In genomic region chr11:119196833-119197483, GRCh38 we compare ENCODE assay signal across 8 cellular contexts. TPM values are rescaled to one million over a fixed set of nuclear protein-coding genes. Genes with fewer than 3 reads are reported as not detected.
DNase-seq lines count a peak whose midpoint lies in the region; ATAC-seq and TF ChIP-seq lines count a peak whose summit lies in the region.

No MANE protein-coding gene starts in this region.

- no peak overlapping the region for H2BK20ac ChIP-seq in H9 (ENCODE audit: low read depth, low read length, poor library complexity, severe bottlenecking)

- peak; percentile 80 for DNase-seq in COR-L47 (lab: John Stamatoyannopoulos, UW)
- peak; percentile 73 for DNase-seq in H9
- peak; percentile 78 for DNase-seq in NCI-H187 treated with DMSO at 0.1 percent for 48 hours (lab: John Stamatoyannopoulos, UW)
- DNase-seq in T-helper 1 cell, result peak in 4 of 5 donors; percentile 42 to 78 (median 66)
- DNase-seq in amygdala (lab: John Stamatoyannopoulos, UW), result peak in 30 of 56 donors; percentile 4 to 77 (median 20)
- DNase-seq in left ventricle myocardium superior, result no peak
- DNase-seq in gastrocnemius medialis, result peak; percentile 50 to 66

- H4K91ac ChIP-seq in H9 (ENCODE audit: insufficient read length, low read depth, low read length), result no peak overlapping the region

- H3K27me3 Mint-ChIP-seq in H9 (ENCODE audit: low read depth), result no peaks in the 10 kb centered on the region; the same call in 1 of the 2 replicates

- in situ Hi-C loops in gastrocnemius medialis (cut with MboI; ENCODE audit: low sequenced_read_pairs in 4 of 4), result loop anchor here in 2 of 4 donors (10.0 kb wide), 3 partner anchors 52 to 138 kb away; partner anchors contain the start of genes ABCG4 (in 1 of the 2) and RNF26 (in 1 of the 2)

- H2BK12ac ChIP-seq in H9 (ENCODE audit: insufficient read length, low read depth, low read length), result no peak overlapping the region

- no peaks in the 10 kb centered on the region for H4K20me1 ChIP-seq in H9 (ENCODE audit: control insufficient read depth, insufficient read depth, insufficient read length)

- H3K23me2 ChIP-seq in H9 (ENCODE audit: insufficient read length, low read depth, low read length, poor library complexity, severe bottlenecking), result no peaks in the 10 kb centered on the region

- H4K5ac ChIP-seq in H9 (ENCODE audit: insufficient read length, low read depth, low read length), result no peak overlapping the region

- H3K79me1 ChIP-seq in H9 (ENCODE audit: insufficient read depth, low read depth, low read length, poor library complexity, severe bottlenecking), result no peaks in the 10 kb centered on the region

- H3K4me3 ChIP-seq in gastrocnemius medialis, result no peak overlapping the region

- no peak overlapping the region for H4K8ac ChIP-seq in H9 (replicated peaks; ENCODE audit: insufficient read length, low read depth, low read length)

- no peaks in the 10 kb centered on the region; a peak in 1 of 5 replicates for H3K9me3 Mint-ChIP-seq in H9

- TF ChIP-seq CTCF in H9 (conservative IDR thresholded peaks at IDR 0.05) (peak; percentile 90), gastrocnemius medialis (IDR thresholded peaks at IDR 0.05 in 4 of 5, conservative IDR thresholded peaks at IDR 0.05 in 1 of 5) (peak; percentile 75 to 85 (median 80))

- H3K27me3 ChIP-seq in H9 (ENCODE audit: insufficient read depth, low read length), result no peaks in the 10 kb centered on the region
- H3K27me3 ChIP-seq in gastrocnemius medialis, result no peaks in the 10 kb centered on the region

- intact Hi-C loops in left ventricle myocardium superior (cut with micrococcal nuclease), result no loop called here
- intact Hi-C loops in gastrocnemius medialis (cut with DNase I; ENCODE audit: low total_unique reads), result loop anchor here (1.0 to 5.0 kb wide), 5 partner anchors 29 to 102 kb away; partner anchors contain the start of genes C2CD2L, HINFP and NLRX1

- no peaks in the 10 kb centered on the region for H3K79me2 ChIP-seq in H9 (ENCODE audit: insufficient read depth, low read length)

- H2BK15ac ChIP-seq in H9 (ENCODE audit: low read depth, low read length), result no peak overlapping the region

- H3K9ac ChIP-seq in H9 (ENCODE audit: extremely low read depth, insufficient read length, low read length), result no peak overlapping the region

- H3K4me2 ChIP-seq in H9 (ENCODE audit: insufficient read depth, insufficient read length, low read length), result no peak overlapping the region

- no peak overlapping the region for H2BK120ac ChIP-seq in H9 (ENCODE audit: low read depth, low read length, poor library complexity, severe bottlenecking)

- H3K27ac ChIP-seq in H9 (ENCODE audit: insufficient read length, low read depth, low read length) (no peak overlapping the region), gastrocnemius medialis (no peak overlapping the region)

- H3K4ac ChIP-seq in H9 (ENCODE audit: low read depth, low read length), result no peak overlapping the region

- ATAC-seq in left ventricle myocardium superior (peak; percentile 89), gastrocnemius medialis (peak; percentile 99), GM19351 (IDR thresholded peaks at IDR 0.05; ENCODE audit: unreplicated experiment) (no peak)

- no peak for TF ChIP-seq POLR2A in gastrocnemius medialis (IDR thresholded peaks at IDR 0.05)

- peaks cover 21 to 34% of the 10 kb centered on the region in 2 experiments for H3K4me1 Mint-ChIP-seq in H9

- H3K4me3 Mint-ChIP-seq in H9, result no peak overlapping the region

- H2AFZ ChIP-seq in H9 (ENCODE audit: low read length), result no peak overlapping the region

- H3T11ph ChIP-seq in H9 (ENCODE audit: low read length), result no peak overlapping the region

- H3K36me3 ChIP-seq in gastrocnemius medialis, result no peaks in the 10 kb centered on the region

- no peak overlapping the region; a peak in 2 of 7 replicates for H3K27ac Mint-ChIP-seq in H9

- H3K14ac ChIP-seq in H9 (ENCODE audit: insufficient read depth, low read length), result no peak overlapping the region

- H3K9me3 ChIP-seq in H9 (ENCODE audit: control insufficient read depth, low read depth, low read length), result no peaks in the 10 kb centered on the region
- no peaks in the 10 kb centered on the region for H3K9me3 ChIP-seq in gastrocnemius medialis

- H3K4me1 ChIP-seq in H9 (ENCODE audit: insufficient read depth, low read length), result peaks cover 2% of the 10 kb centered on the region; the same call in 1 of the 2 replicates
- no peaks in the 10 kb centered on the region for H3K4me1 ChIP-seq in gastrocnemius medialis

- H3K36me3 Mint-ChIP-seq in H9 (ENCODE audit: insufficient read depth in 1 of 3, low read depth in 3 of 3), result no peaks in the 10 kb centered on the region

- no peak overlapping the region for H3K56ac ChIP-seq in H9 (ENCODE audit: insufficient read length, low read depth, low read length)

- H3K23ac ChIP-seq in H9 (ENCODE audit: insufficient read length, low read depth, low read length), result no peak overlapping the region

- H3K18ac ChIP-seq in H9 (ENCODE audit: insufficient read length, low read depth, low read length), result peak overlapping the region; percentile 60

- WGBS in H9 (ENCODE audit: extremely low coverage, insufficient read length, low lambda C conversion rate), result no CpG with 5 or more reads among the region's 5 CpGs

- H2BK5ac ChIP-seq in H9 (ENCODE audit: insufficient read length, low read length), result no peak overlapping the region

- no peak overlapping the region for H2AK5ac ChIP-seq in H9 (ENCODE audit: insufficient read length, low read length)

RNA-seq across cellular contexts. Expression of gene CBL, which starts 9.2 kb away (rescaled TPM):
- 52.1 and 56.4 TPM in 2 replicates for total RNA-seq in H9 (2021)
- 7.1 TPM for total RNA-seq in left ventricle myocardium superior
- 1 to 10 TPM; 3.0 to 6.7 (median 4.5) TPM for total RNA-seq in gastrocnemius medialis

RNA-seq across cellular contexts. Expression of gene NHERF4, which starts 11.7 kb away (rescaled TPM):
- 0.39 TPM in 1 of 2 replicates, not detected in the other for total RNA-seq in H9 (2021)
- 1.1 TPM for total RNA-seq in left ventricle myocardium superior
- total RNA-seq in gastrocnemius medialis, result under 1 TPM in 1 of 4 donors, not detected in 3; 0.46 TPM

RNA-seq across cellular contexts. Expression of gene NLRX1, which starts 28.4 kb away (rescaled TPM):
- total RNA-seq in H9 (2021), result 17.2 and 18.2 TPM in 2 replicates
- total RNA-seq in left ventricle myocardium superior, result 31.2 TPM
- total RNA-seq in gastrocnemius medialis, result 10 to 100 TPM; 12.2 to 21.3 (median 16.4) TPM

RNA-seq across cellular contexts. Expression of gene ABCG4, which starts 48.1 kb away (rescaled TPM):
- total RNA-seq in H9 (2021) (0.68 and 1.2 TPM in 2 replicates), left ventricle myocardium superior (1.1 TPM), gastrocnemius medialis (not detected)
